22 cellular contexts compared by ENCODE assay signal in the genomic region with DNA sequence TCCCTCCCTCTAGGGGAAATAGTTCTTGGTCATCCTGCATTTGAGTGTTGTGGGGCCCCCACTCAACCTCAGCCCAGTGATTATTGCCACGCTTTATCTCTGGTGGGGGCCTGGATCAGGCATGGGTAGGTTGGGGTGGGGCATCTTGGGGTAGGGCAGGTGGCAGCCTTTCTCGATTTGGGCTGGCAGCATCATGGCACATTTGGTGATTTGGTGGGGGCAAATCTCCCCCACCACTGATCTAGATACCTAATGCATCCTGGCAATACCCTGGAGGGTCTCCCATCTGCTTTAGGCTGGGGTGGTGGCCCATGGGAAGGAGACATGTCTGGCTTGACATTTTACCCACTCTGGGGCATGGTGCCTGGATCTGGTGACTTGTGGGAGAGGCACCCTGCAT.
"Had no signal": no experiment of that assay in that cellular context is flagged by ENCODE, and none has a peak within 500 bp of the region (broad histone marks: within the 10 kb centered on the region; RNA-seq: fewer than 3 reads in every experiment).

No MANE protein-coding gene starts in this region.

- H3K36me3 Mint-ChIP-seq: mesothelial cell of epicardium had no signal

- H3K4me1 Mint-ChIP-seq: activated CD4-positive, alpha-beta T cell treated with anti-CD3 and anti-CD28 coated beads, Interleukin-2, amount 10 ng/mL, durations not matched to agents 24 days and 14 days; mesothelial cell of epicardium; stimulated activated naive B cell treated with anti-CD40 and anti-IgM and Interleukin-4, amounts not matched to agents 10 μg/mL and 1 μg/mL and 100 μg/mL, for 72 hours had no signal

- ATAC-seq: activated CD8-positive, alpha-beta T cell treated with anti-CD3 and anti-CD28 coated beads for 36 hours; activated T-cell treated with anti-CD3 and anti-CD28 coated beads, Interleukin-2, amount 50 U/mL, for 4 hours; gastrocnemius medialis; psoas muscle; SK-N-SH treated with all-trans-retinoic acid at 6 μM for 48 hours; stimulated activated naive B cell treated with anti-CD40 and anti-IgM and Interleukin-4, amounts not matched to agents 10 μg/mL and 1 μg/mL and 100 μg/mL, for 72 hours had no signal

- H3K9me3 Mint-ChIP-seq: activated CD8-positive, alpha-beta T cell treated with anti-CD3 and anti-CD28 coated beads for 36 hours; activated T-cell treated with anti-CD3 and anti-CD28 coated beads, Interleukin-2, amount 50 U/mL, for 4 hours; central memory CD8-positive, alpha-beta T cell; mesothelial cell of epicardium; naive B cell; stimulated activated naive B cell treated with anti-CD40 and anti-IgM and Interleukin-4, amounts not matched to agents 10 μg/mL and 1 μg/mL and 100 μg/mL, for 72 hours had no signal

- H3K4me3 Mint-ChIP-seq: activated CD4-positive, alpha-beta T cell treated with anti-CD3 and anti-CD28 coated beads, Interleukin-2, amount 10 ng/mL, durations not matched to agents 24 days and 14 days; activated CD8-positive, alpha-beta T cell treated with anti-CD3 and anti-CD28 coated beads for 36 hours; activated T-cell treated with anti-CD3 and anti-CD28 coated beads, Interleukin-2, amount 50 U/mL, for 4 hours; central memory CD8-positive, alpha-beta T cell; mesothelial cell of epicardium; naive B cell; stimulated activated naive B cell treated with anti-CD40 and anti-IgM and Interleukin-4, amounts not matched to agents 10 μg/mL and 1 μg/mL and 100 μg/mL, for 72 hours had no signal

- H3K27me3 Mint-ChIP-seq: activated CD4-positive, alpha-beta T cell treated with anti-CD3 and anti-CD28 coated beads, Interleukin-2, amount 10 ng/mL, durations not matched to agents 24 days and 14 days; activated CD8-positive, alpha-beta T cell treated with anti-CD3 and anti-CD28 coated beads for 36 hours; central memory CD8-positive, alpha-beta T cell; naive B cell; stimulated activated naive B cell treated with anti-CD40 and anti-IgM and Interleukin-4, amounts not matched to agents 10 μg/mL and 1 μg/mL and 100 μg/mL, for 72 hours had no signal

- DNase-seq: activated CD4-positive, alpha-beta T cell treated with anti-CD3 and anti-CD28 coated beads, Interleukin-2, amount 10 ng/mL, durations not matched to agents 24 days and 14 days; activated CD4-positive, CD25-positive, alpha-beta regulatory T cell treated with anti-CD3 and anti-CD28 coated beads, Interleukin-2, amount 50 U/mL, for 72 hours; activated CD8-positive, alpha-beta T cell treated with anti-CD3 and anti-CD28 coated beads for 36 hours; activated naive CD4-positive, alpha-beta T cell treated with anti-CD3 and anti-CD28 coated beads, Interleukin-2, amount 50 U/mL, for 16 hours; activated T-cell treated with anti-CD3 and anti-CD28 coated beads, Interleukin-2, amount 50 U/mL, for 4 hours; effector CD8-positive, alpha-beta T cell; erythroblast; gastrocnemius medialis; glutamatergic neuron; mammary epithelial cell; naive B cell; nucleus accumbens; psoas muscle; stimulated activated CD4-positive, alpha-beta T cell treated with anti-CD3 and anti-CD28 coated beads, Interleukin-15, amount 100 ng/mL, for 24 hours; stimulated activated CD4-positive, alpha-beta T cell treated with anti-CD3 and anti-CD28 coated beads, Interleukin-2, amount 100 ng/mL, for 24 hours; stimulated activated naive B cell treated with anti-CD40 and anti-IgM and Interleukin-4, amounts not matched to agents 10 μg/mL and 1 μg/mL and 100 μg/mL, for 72 hours; stomach; T-helper 2 cell; tibial artery had no signal

- H3K27ac Mint-ChIP-seq: activated CD4-positive, alpha-beta T cell treated with anti-CD3 and anti-CD28 coated beads, Interleukin-2, amount 10 ng/mL, durations not matched to agents 24 days and 14 days; mesothelial cell of epicardium; stimulated activated naive B cell treated with anti-CD40 and anti-IgM and Interleukin-4, amounts not matched to agents 10 μg/mL and 1 μg/mL and 100 μg/mL, for 72 hours had no signal
